In genomic region chr14:35998303-35998702, GRCh38 we compare ENCODE assay signal across 16 cellular contexts.
"Had no signal": no experiment of that assay in that cellular context is flagged by ENCODE, and none has a peak within 500 bp of the region (broad histone marks: within the 10 kb centered on the region; RNA-seq: fewer than 3 reads in every experiment).

No MANE protein-coding gene starts in this region.

- H3K9me3 ChIP-seq: thyroid gland had no signal

- H3K9me3 Mint-ChIP-seq: dendritic cell treated with granulocyte-macrophage colony-stimulating factor and Interleukin-4, amounts not matched to agents 40 ng/mL and 50 ng/mL, for 4 days; endodermal cell; mesothelial cell of epicardium; natural killer cell treated with Interleukin-12 subunit alpha and Interleukin-12 subunit beta and Interleukin-15 and Interleukin-18, amount 100 ng/mL, for 72 hours; stimulated activated naive B cell treated with anti-CD40 and anti-IgM and Interleukin-4, amounts not matched to agents 10 μg/mL and 1 μg/mL and 100 μg/mL, for 72 hours; stimulated activated naive CD8-positive, alpha-beta T cell treated with anti-CD3 and anti-CD28 coated beads, Interleukin-15, amount 100 ng/mL, for 72 hours; type B pancreatic cell had no signal

- H3K27me3 ChIP-seq: hepatocyte, thyroid gland had no signal

- H3K4me3 ChIP-seq: hepatocyte, thyroid gland had no signal

- H3K79me2 ChIP-seq: hepatocyte had no signal

- ATAC-seq: foreskin keratinocyte; natural killer cell treated with Interleukin-12 subunit alpha and Interleukin-12 subunit beta and Interleukin-15 and Interleukin-18, amount 100 ng/mL, for 72 hours; sciatic nerve; stimulated activated naive B cell treated with anti-CD40 and anti-IgM and Interleukin-4, amounts not matched to agents 10 μg/mL and 1 μg/mL and 100 μg/mL, for 72 hours; stimulated activated naive CD8-positive, alpha-beta T cell treated with anti-CD3 and anti-CD28 coated beads, Interleukin-15, amount 100 ng/mL, for 72 hours had no signal

- H3K4me1 Mint-ChIP-seq: mesothelial cell of epicardium; stimulated activated naive B cell treated with anti-CD40 and anti-IgM and Interleukin-4, amounts not matched to agents 10 μg/mL and 1 μg/mL and 100 μg/mL, for 72 hours; stimulated activated naive CD8-positive, alpha-beta T cell treated with anti-CD3 and anti-CD28 coated beads, Interleukin-15, amount 100 ng/mL, for 72 hours had no signal

- H3K4me1 ChIP-seq: foreskin keratinocyte had no signal

- H3K36me3 Mint-ChIP-seq: mesothelial cell of epicardium; natural killer cell treated with Interleukin-12 subunit alpha and Interleukin-12 subunit beta and Interleukin-15 and Interleukin-18, amount 100 ng/mL, for 72 hours; stimulated activated naive B cell treated with anti-CD40 and anti-IgM and Interleukin-4, amounts not matched to agents 10 μg/mL and 1 μg/mL and 100 μg/mL, for 72 hours; type B pancreatic cell had no signal

- H3K4me2 ChIP-seq: hepatocyte had no signal

- H3K27me3 Mint-ChIP-seq: stimulated activated naive CD8-positive, alpha-beta T cell treated with anti-CD3 and anti-CD28 coated beads, Interleukin-15, amount 100 ng/mL, for 72 hours had no signal

- H3K27ac Mint-ChIP-seq: dendritic cell treated with granulocyte-macrophage colony-stimulating factor and Interleukin-4, amounts not matched to agents 40 ng/mL and 50 ng/mL, for 4 days; endodermal cell; mesothelial cell of epicardium; natural killer cell treated with Interleukin-12 subunit alpha and Interleukin-12 subunit beta and Interleukin-15 and Interleukin-18, amount 100 ng/mL, for 72 hours; stimulated activated naive B cell treated with anti-CD40 and anti-IgM and Interleukin-4, amounts not matched to agents 10 μg/mL and 1 μg/mL and 100 μg/mL, for 72 hours; stimulated activated naive CD8-positive, alpha-beta T cell treated with anti-CD3 and anti-CD28 coated beads, Interleukin-15, amount 100 ng/mL, for 72 hours; type B pancreatic cell had no signal

- DNase-seq: endodermal cell; erythroblast; foreskin keratinocyte; kidney glomerular epithelial cell; mammary epithelial cell; stimulated activated CD4-positive, alpha-beta T cell treated with anti-CD3 and anti-CD28 coated beads, Interleukin-2, amount 100 ng/mL, for 24 hours; stimulated activated CD4-positive, alpha-beta T cell treated with anti-CD3 and anti-CD28 coated beads, Interleukin-4, amount 100 ng/mL, for 4 hours; stimulated activated naive B cell treated with anti-CD40 and anti-IgM and Interleukin-4, amounts not matched to agents 10 μg/mL and 1 μg/mL and 100 μg/mL, for 72 hours; stimulated activated naive CD8-positive, alpha-beta T cell treated with anti-CD3 and anti-CD28 coated beads, Interleukin-15, amount 100 ng/mL, for 72 hours; thyroid gland had no signal

- H3K4me3 Mint-ChIP-seq: dendritic cell treated with granulocyte-macrophage colony-stimulating factor and Interleukin-4, amounts not matched to agents 40 ng/mL and 50 ng/mL, for 4 days; endodermal cell; mesothelial cell of epicardium; natural killer cell treated with Interleukin-12 subunit alpha and Interleukin-12 subunit beta and Interleukin-15 and Interleukin-18, amount 100 ng/mL, for 72 hours; stimulated activated naive B cell treated with anti-CD40 and anti-IgM and Interleukin-4, amounts not matched to agents 10 μg/mL and 1 μg/mL and 100 μg/mL, for 72 hours; stimulated activated naive CD8-positive, alpha-beta T cell treated with anti-CD3 and anti-CD28 coated beads, Interleukin-15, amount 100 ng/mL, for 72 hours; type B pancreatic cell had no signal

- H3K27ac ChIP-seq: foreskin keratinocyte, hepatocyte, thyroid gland had no signal

- H2AFZ ChIP-seq: hepatocyte had no signal

- H3K36me3 ChIP-seq: thyroid gland had no signal
